ENCODE assay signal across 12 cellular contexts in the genomic region with DNA sequence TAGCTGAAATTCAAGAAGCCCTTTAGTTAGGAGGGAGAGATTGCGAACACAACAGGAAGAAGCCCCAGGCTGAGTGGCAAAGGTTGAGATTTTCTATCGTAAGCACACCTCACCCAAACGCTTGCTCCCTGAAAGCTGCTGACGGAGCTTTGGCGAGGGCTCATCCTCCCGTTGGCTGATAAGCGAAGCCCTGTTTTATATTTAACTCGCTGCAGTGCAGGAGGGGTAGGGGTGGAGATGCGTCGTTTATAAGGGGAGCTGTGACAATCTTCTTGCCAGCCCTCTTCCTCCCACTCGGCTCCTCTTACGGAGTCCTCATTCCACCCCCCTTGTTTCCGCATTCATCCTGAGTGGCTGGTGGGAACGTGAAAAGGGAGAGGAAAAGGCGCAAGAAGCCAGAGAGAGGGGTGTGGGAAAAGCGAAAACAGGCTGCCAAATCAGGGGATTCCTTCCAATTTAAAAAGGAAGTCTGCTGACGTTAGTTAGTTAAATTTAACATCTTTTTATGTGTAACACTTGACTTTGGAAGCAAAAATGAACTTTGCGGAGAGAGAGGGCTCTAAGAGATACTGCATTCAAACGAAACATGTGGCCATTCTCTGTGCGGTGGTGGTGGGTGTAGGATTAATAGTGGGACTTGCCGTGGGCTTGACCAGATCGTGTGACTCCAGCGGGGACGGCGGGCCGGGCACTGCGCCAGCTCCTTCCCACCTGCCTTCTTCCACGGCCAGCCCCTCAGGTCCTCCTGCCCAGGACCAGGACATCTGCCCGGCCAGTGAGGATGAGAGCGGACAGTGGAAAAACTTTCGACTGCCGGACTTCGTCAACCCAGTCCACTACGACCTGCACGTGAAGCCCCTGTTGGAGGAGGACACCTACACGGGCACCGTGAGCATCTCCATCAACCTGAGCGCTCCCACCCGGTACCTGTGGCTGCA. TPM values are rescaled to one million over a fixed set of nuclear protein-coding genes. Genes with fewer than 3 reads are reported as not detected.
DNase-seq lines count a peak whose midpoint lies in the region; ATAC-seq and TF ChIP-seq lines count a peak whose summit lies in the region.
"Had no signal": no experiment of that assay in that cellular context is flagged by ENCODE, and none has a peak within 500 bp of the region (broad histone marks: within the 10 kb centered on the region; RNA-seq: fewer than 3 reads in every experiment).

A gene with protein sequence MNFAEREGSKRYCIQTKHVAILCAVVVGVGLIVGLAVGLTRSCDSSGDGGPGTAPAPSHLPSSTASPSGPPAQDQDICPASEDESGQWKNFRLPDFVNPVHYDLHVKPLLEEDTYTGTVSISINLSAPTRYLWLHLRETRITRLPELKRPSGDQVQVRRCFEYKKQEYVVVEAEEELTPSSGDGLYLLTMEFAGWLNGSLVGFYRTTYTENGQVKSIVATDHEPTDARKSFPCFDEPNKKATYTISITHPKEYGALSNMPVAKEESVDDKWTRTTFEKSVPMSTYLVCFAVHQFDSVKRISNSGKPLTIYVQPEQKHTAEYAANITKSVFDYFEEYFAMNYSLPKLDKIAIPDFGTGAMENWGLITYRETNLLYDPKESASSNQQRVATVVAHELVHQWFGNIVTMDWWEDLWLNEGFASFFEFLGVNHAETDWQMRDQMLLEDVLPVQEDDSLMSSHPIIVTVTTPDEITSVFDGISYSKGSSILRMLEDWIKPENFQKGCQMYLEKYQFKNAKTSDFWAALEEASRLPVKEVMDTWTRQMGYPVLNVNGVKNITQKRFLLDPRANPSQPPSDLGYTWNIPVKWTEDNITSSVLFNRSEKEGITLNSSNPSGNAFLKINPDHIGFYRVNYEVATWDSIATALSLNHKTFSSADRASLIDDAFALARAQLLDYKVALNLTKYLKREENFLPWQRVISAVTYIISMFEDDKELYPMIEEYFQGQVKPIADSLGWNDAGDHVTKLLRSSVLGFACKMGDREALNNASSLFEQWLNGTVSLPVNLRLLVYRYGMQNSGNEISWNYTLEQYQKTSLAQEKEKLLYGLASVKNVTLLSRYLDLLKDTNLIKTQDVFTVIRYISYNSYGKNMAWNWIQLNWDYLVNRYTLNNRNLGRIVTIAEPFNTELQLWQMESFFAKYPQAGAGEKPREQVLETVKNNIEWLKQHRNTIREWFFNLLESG (plus strand): TSS at position 275 of the 938 bp plus-strand sequence. CDS start 260 bp downstream, at position 535.

- H3K4me1 ChIP-seq in hepatocyte (ENCODE audit: insufficient read depth) (peaks cover 15% of the 10 kb centered on the region), psoas muscle (no peaks in the 10 kb centered on the region)
- no peaks in the 10 kb centered on the region for H3K4me1 ChIP-seq in CD8-positive, alpha-beta T cell (ENCODE audit: insufficient read depth, low read length)

- H2AFZ ChIP-seq in hepatocyte: peak within 1 kb of the TSS; percentile 5

- peaks cover 26% of the 10 kb centered on the region for H3K27me3 Mint-ChIP-seq in CD8-positive, alpha-beta T cell (ENCODE audit: low read depth)

- no peaks in the 10 kb centered on the region for H4K20me1 ChIP-seq in hepatocyte (ENCODE audit: insufficient read depth, poor library complexity, severe bottlenecking)

- H3K4me2 ChIP-seq in hepatocyte: peak within 1 kb of the TSS; percentile 74

- 59% methylated on average over 39 of the region's 39 CpGs for WGBS in hepatocyte (ENCODE audit: low lambda C conversion rate, missing lambda C conversion rate)
- 30 to 36% (median 34%) methylated on average over 35 to 39 of the region's 39 CpGs for WGBS in psoas muscle, 3 donors

- DNase-seq in Caki2 (ENCODE audit: low read depth) (peak; percentile 32), brain microvascular endothelial cell (peak; percentile 24), hepatocyte (ENCODE audit: low spot score) (peak; percentile 32), psoas muscle (peak; percentile 29 to 74), midbrain (lab: John Stamatoyannopoulos, UW) (no peak)
- DNase-seq in CD8-positive, alpha-beta T cell: no peak
- DNase-seq: activated CD4-positive, alpha-beta T cell treated with anti-CD3 and anti-CD28 coated beads for 36 hours; NCI-H226; stimulated activated naive CD8-positive, alpha-beta T cell treated with anti-CD3 and anti-CD28 coated beads, Interleukin-15, Interleukin-2, amounts not matched to agents 100 U/mL and 50 U/mL, for 24 hours had no signal

- POLR2A ChIA-PET in CD8-positive, alpha-beta T cell (lab: Charles Lee): no interaction called here

- H3K4me1 Mint-ChIP-seq in CD8-positive, alpha-beta T cell (ENCODE audit: low read depth): no peaks in the 10 kb centered on the region
- H3K4me1 Mint-ChIP-seq: activated CD4-positive, alpha-beta T cell treated with anti-CD3 and anti-CD28 coated beads for 36 hours; neural crest cell had no signal

- no peaks in the 10 kb centered on the region for H3K9me3 Mint-ChIP-seq in CD8-positive, alpha-beta T cell
- H3K9me3 Mint-ChIP-seq: neural crest cell had no signal

- CTCF ChIA-PET in CD8-positive, alpha-beta T cell (lab: Charles Lee): interaction anchor here (1.2 kb wide), 1 partner anchor 41 kb away, joined by 4 read pairs; no protein-coding TSS in a partner anchor

- intact Hi-C loops in psoas muscle (cut with DNase I): no loop called here
- intact Hi-C loops in CD8-positive, alpha-beta T cell (cut with DNase I, micrococcal nuclease): no loop called here

- H3K4me3 ChIP-seq in brain microvascular endothelial cell (ENCODE audit: low read depth, low read length) (peak within 1 kb of the TSS; percentile 49), hepatocyte (peak within 1 kb of the TSS; percentile 17), psoas muscle (peak within 1 kb of the TSS; percentile 68)
- H3K4me3 ChIP-seq in CD8-positive, alpha-beta T cell (ENCODE audit: low read depth, low read length): no peak within 1 kb of the TSS

- no peaks in the 10 kb centered on the region for H3K36me3 Mint-ChIP-seq in CD8-positive, alpha-beta T cell

- TF ChIP-seq CTCF in brain microvascular endothelial cell (IDR thresholded peaks at IDR 0.05; ENCODE audit: low read depth, low read length, missing control alignments) (no peak), hepatocyte (IDR thresholded peaks at IDR 0.05; ENCODE audit: poor library complexity) (no peak), psoas muscle (IDR thresholded peaks at IDR 0.05) (no peak)
- TF ChIP-seq CTCF in CD8-positive, alpha-beta T cell (IDR thresholded peaks at IDR 0.05): no peak

- ATAC-seq in psoas muscle (peak; percentile 78 to 88 (median 86)), HG02588 (IDR thresholded peaks at IDR 0.05; ENCODE audit: unreplicated experiment) (no peak), GM19463 (IDR thresholded peaks at IDR 0.05; ENCODE audit: unreplicated experiment) (no peak)
- no peak for ATAC-seq in CD8-positive, alpha-beta T cell
- ATAC-seq: activated CD4-positive, alpha-beta T cell treated with anti-CD3 and anti-CD28 coated beads for 36 hours; stimulated activated naive CD8-positive, alpha-beta T cell treated with anti-CD3 and anti-CD28 coated beads, Interleukin-15, Interleukin-2, amounts not matched to agents 100 U/mL and 50 U/mL, for 24 hours had no signal

- no peak within 1 kb of the TSS for H3K27ac Mint-ChIP-seq in CD8-positive, alpha-beta T cell
- H3K27ac Mint-ChIP-seq: activated CD4-positive, alpha-beta T cell treated with anti-CD3 and anti-CD28 coated beads for 36 hours had no signal

- H3K36me3 ChIP-seq in brain microvascular endothelial cell (replicated peaks) (no peaks in the 10 kb centered on the region), hepatocyte (replicated peaks; ENCODE audit: insufficient read depth, low read depth) (no peaks in the 10 kb centered on the region), psoas muscle (ENCODE audit: insufficient read depth in 1 of 2, low read depth in 1 of 2) (no peaks in the 10 kb centered on the region)
- H3K36me3 ChIP-seq in CD8-positive, alpha-beta T cell (ENCODE audit: insufficient read depth, low read length): no peaks in the 10 kb centered on the region

- H3K27me3 ChIP-seq in brain microvascular endothelial cell (replicated peaks): no peaks in the 10 kb centered on the region
- H3K27me3 ChIP-seq in hepatocyte: no peaks in the 10 kb centered on the region
- H3K27me3 ChIP-seq in psoas muscle (ENCODE audit: insufficient read depth in 3 of 3, low read length in 2 of 3): no peaks in the 10 kb centered on the region
- H3K27me3 ChIP-seq in CD8-positive, alpha-beta T cell (ENCODE audit: insufficient read depth, low read length): no peaks in the 10 kb centered on the region

- H3K9me3 ChIP-seq in hepatocyte (ENCODE audit: low read depth) (no peaks in the 10 kb centered on the region), psoas muscle (no peaks in the 10 kb centered on the region)
- H3K9me3 ChIP-seq in CD8-positive, alpha-beta T cell (ENCODE audit: low read length): no peaks in the 10 kb centered on the region

- H3K79me2 ChIP-seq in hepatocyte: no peaks in the 10 kb centered on the region

- H3K27ac ChIP-seq in brain microvascular endothelial cell (no peak within 1 kb of the TSS), hepatocyte (peak within 1 kb of the TSS; percentile 28), psoas muscle (peak within 1 kb of the TSS; percentile 67)
- H3K27ac ChIP-seq in CD8-positive, alpha-beta T cell (ENCODE audit: low read depth, low read length): no peak within 1 kb of the TSS

- no peak within 1 kb of the TSS for H3K4me3 Mint-ChIP-seq in CD8-positive, alpha-beta T cell
- H3K4me3 Mint-ChIP-seq: activated CD4-positive, alpha-beta T cell treated with anti-CD3 and anti-CD28 coated beads for 36 hours; neural crest cell had no signal

- in situ Hi-C loops in Caki2 (cut with HindIII; ENCODE audit: low pct_unique_long_range_greater_than_20kb, low sequenced_read_pairs) (no loop called here), brain microvascular endothelial cell (cut with HindIII; ENCODE audit: low pct_ligation_motif_present, low sequenced_read_pairs) (no loop called here)

- no peaks in the 10 kb centered on the region for H3K9me2 ChIP-seq in hepatocyte (replicated peaks; ENCODE audit: insufficient read depth)

RNA-seq across cellular contexts. Expression of the gene that starts here (rescaled TPM):
- 3.8 and 5.0 TPM in 2 replicates for total RNA-seq in Caki2 (2014; rRNA removed; shearing (Covaris generic); ENCODE audit: low replicate concordance)
- 7.1 and 8.7 TPM in 2 replicates for total RNA-seq in hepatocyte
- 2.4 and 3.7 TPM in 2 replicates for polyA plus RNA-seq in hepatocyte
- 1 to 10 TPM; 1.4 to 4.3 (median 3.0) TPM for total RNA-seq in psoas muscle
- polyA plus RNA-seq in psoas muscle: 1 to 10 TPM in 2 of 3 donors, under 1 TPM in 1; 0.75 to 1.1 (median 1.1) TPM
- total RNA-seq in CD8-positive, alpha-beta T cell: not detected
- total RNA-seq: activated CD4-positive, alpha-beta T cell treated with anti-CD3 and anti-CD28 coated beads for 36 hours had no signal

Comparison
In these comparisons a context has a peak if more than half of its experiments do, and no peak if none do; other contexts are left out.
1. DNase-seq: peak in Caki2 (single experiment), brain microvascular endothelial cell (single experiment), hepatocyte (single experiment) and psoas muscle (2 of 2); none in CD8-positive, alpha-beta T cell (0 of 7) and midbrain (single experiment).
2. H3K27ac ChIP-seq: peak in hepatocyte (single experiment) and psoas muscle (single experiment); none in brain microvascular endothelial cell (single experiment) and CD8-positive, alpha-beta T cell (single experiment).
3. ATAC-seq: peak in psoas muscle (4 of 4); none in HG02588 (single experiment), GM19463 (single experiment) and CD8-positive, alpha-beta T cell (single experiment).